ENCODE assay signal across 1 cellular context in the genomic region with DNA sequence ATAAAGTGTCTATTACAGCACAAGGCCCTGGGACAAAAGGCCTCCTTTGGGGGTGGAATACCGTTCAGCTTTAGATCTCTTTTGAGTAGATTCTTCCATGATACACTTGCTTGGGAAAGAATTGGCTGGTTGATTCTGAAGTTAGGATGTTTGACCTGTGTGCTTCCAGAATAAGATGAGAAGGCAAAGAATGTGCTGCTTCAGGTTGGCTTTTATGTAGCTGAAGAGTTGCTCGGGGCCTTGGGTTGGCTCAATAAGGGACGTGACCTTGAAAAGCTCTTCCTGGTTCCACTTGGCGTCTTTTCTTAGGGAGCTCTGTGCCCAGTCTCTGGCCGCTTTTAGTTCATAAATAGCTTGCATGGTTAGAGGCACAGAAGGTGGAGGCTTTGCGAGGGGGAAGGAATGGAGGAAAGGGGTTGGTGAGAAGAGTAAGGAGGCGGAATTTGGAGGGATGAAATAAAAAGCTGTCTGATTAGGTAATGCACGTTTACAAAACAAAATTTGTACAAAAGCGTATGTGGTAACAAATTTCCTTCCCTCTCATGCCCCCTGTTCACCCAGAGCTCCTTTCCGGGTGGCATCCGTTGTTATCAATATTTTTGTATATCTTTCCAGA.
TF ChIP-seq lines count a peak whose summit lies in the region.

No MANE protein-coding gene starts in this region.

TF ChIP-seq in GM12878, 131 proteins besides CTCF, POLR2A, EP300 and RAD21 (continued from another document):
- TF ChIP-seq, protein P1, sequence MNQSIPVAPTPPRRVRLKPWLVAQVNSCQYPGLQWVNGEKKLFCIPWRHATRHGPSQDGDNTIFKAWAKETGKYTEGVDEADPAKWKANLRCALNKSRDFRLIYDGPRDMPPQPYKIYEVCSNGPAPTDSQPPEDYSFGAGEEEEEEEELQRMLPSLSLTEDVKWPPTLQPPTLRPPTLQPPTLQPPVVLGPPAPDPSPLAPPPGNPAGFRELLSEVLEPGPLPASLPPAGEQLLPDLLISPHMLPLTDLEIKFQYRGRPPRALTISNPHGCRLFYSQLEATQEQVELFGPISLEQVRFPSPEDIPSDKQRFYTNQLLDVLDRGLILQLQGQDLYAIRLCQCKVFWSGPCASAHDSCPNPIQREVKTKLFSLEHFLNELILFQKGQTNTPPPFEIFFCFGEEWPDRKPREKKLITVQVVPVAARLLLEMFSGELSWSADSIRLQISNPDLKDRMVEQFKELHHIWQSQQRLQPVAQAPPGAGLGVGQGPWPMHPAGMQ (IDR thresholded peaks at IDR 0.05; ENCODE audit: borderline replicate concordance), result no peak
- TF ChIP-seq WRNIP1 (IDR thresholded peaks at IDR 0.05; ENCODE audit: borderline replicate concordance, low read depth, low read length) (0 out of 2 replicates have a peak, but pooled peaks have one; percentile 75), LARP7 (IDR thresholded peaks at IDR 0.05) (no peak), ZNF687 (IDR thresholded peaks at IDR 0.05) (peak; percentile 76)
